ENCODE assay signal across 20 cellular contexts in the genomic region with DNA sequence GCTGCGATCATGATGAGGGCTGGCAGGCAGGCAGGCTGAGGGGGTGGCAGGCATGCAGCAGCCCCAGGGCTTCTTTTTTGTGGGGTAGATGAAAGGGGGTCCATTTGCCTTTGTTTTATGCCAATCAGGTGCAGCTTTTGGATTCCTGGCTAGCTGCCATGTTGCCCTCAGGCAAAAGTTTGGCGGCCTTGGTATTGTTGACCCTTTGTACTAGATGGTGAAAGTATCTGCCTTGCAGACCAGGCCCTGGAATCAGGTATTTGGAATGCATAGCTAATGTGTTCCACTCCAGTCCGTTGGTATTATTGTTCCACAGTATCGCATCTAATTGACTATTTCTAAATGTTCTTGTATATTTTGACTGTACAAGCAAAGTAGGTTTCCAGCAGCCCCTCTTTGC. TPM values are rescaled to one million over a fixed set of nuclear protein-coding genes. Genes with fewer than 3 reads are reported as not detected.
A peak's percentile ranks its signal among the peaks of the same experiment; 100 is the strongest.
DNase-seq lines count a peak whose midpoint lies in the region; ATAC-seq, FAIRE-seq and TF ChIP-seq lines count a peak whose summit lies in the region.
"Had no signal": no experiment of that assay in that cellular context is flagged by ENCODE, and none has a peak within 500 bp of the region (broad histone marks: within the 10 kb centered on the region; RNA-seq: fewer than 3 reads in every experiment).

No MANE protein-coding gene starts in this region.

- peaks cover 5% of the 10 kb centered on the region for H3K4me1 Mint-ChIP-seq in nephron progenitor cell

- H2AK5ac ChIP-seq in H1 (ENCODE audit: low read depth, low read length): no peak overlapping the region

- H3K9me3 Mint-ChIP-seq in nephron progenitor cell: peaks cover 5% of the 10 kb centered on the region
- H3K9me3 Mint-ChIP-seq: CD4-positive, alpha-beta T cell had no signal

- intact Hi-C loops in OCI-LY7 (cut with micrococcal nuclease; ENCODE audit: unreplicated experiment): no loop called here
- intact Hi-C loops in upper lobe of right lung (cut with DNase I): no loop called here

- peaks cover 3% of the 10 kb centered on the region; the same call in 1 of the 2 replicates for H3K23me2 ChIP-seq in H1 (ENCODE audit: low read depth, low read length)

- WGBS in H1 (ENCODE audit: extremely low coverage in 1 of 2, insufficient coverage in 1 of 2, insufficient read length in 1 of 2, insufficient replicate concordance in 2 of 2, low coverage in 1 of 2, low lambda C conversion rate in 2 of 2, missing lambda C conversion rate in 1 of 2), 2 experiments: 82% methylated on average over 4 of the region's 4 CpGs; no CpG with 5 or more reads in 1 of the 2 experiments

- no peak overlapping the region for H4K91ac ChIP-seq in H1 (replicated peaks; ENCODE audit: insufficient read length, low read length)

- H4K20me1 ChIP-seq in OCI-LY7 (ENCODE audit: insufficient read depth, low read length) (no peaks in the 10 kb centered on the region), H1 (replicated peaks in 1 of 2; ENCODE audit: control insufficient read depth in 1 of 2, insufficient read depth in 2 of 2, low read length in 2 of 2) (peaks cover 0 to 1% of the 10 kb centered on the region in 2 experiments)

- no peak overlapping the region for H2BK120ac ChIP-seq in H1 (replicated peaks; ENCODE audit: low read depth, low read length)

- H3K9ac ChIP-seq in H1 (replicated peaks in 1 of 4; ENCODE audit: extremely low read depth in 1 of 4, low read depth in 3 of 4, low read length in 3 of 4): no peak overlapping the region

- H3K9me3 ChIP-seq in BE2C: no peaks in the 10 kb centered on the region
- H3K9me3 ChIP-seq in OCI-LY7 (ENCODE audit: low read length): no peaks in the 10 kb centered on the region
- H3K9me3 ChIP-seq in H1 (ENCODE audit: insufficient read depth in 2 of 2, low read depth in 1 of 2, low read length in 1 of 2): no peaks in the 10 kb centered on the region
- no peaks in the 10 kb centered on the region for H3K9me3 ChIP-seq in upper lobe of right lung

- H3K27ac ChIP-seq in OCI-LY7 (ENCODE audit: low read depth, low read length, poor library complexity, severe bottlenecking): peak overlapping the region; percentile 82
- no peak overlapping the region for H3K27ac ChIP-seq in H1 (ENCODE audit: low read depth, low read length)
- H3K27ac ChIP-seq in upper lobe of right lung: no peak overlapping the region

- H3K79me1 ChIP-seq in H1 (ENCODE audit: low read depth, low read length): no peaks in the 10 kb centered on the region; the same call in 1 of the 2 replicates

- H4K5ac ChIP-seq in H1 (ENCODE audit: insufficient read length, low read depth, low read length): no peak overlapping the region

- POLR2A ChIA-PET in OCI-LY7 (lab: Charles Lee) (interaction anchor here (0.6 kb wide), 1 partner anchor 53 kb away, joined by 5 read pairs; no protein-coding TSS in a partner anchor), H1 (lab: Charles Lee; ENCODE audit: partially characterized antibody) (no interaction called here)

- no peak overlapping the region for H2AFZ ChIP-seq in OCI-LY7 (ENCODE audit: low read length)
- H2AFZ ChIP-seq in H1 (ENCODE audit: low read length): no peak overlapping the region

- no peak overlapping the region for H3K23ac ChIP-seq in H1 (ENCODE audit: insufficient read length)

- no peak for TF ChIP-seq RAD21 in H1 (IDR thresholded peaks at IDR 0.05 in 1 of 2, conservative IDR thresholded peaks at IDR 0.05 in 1 of 2; ENCODE audit: low read depth in 2 of 2, low read length in 2 of 2)

- TF ChIP-seq EP300 in H1 (IDR thresholded peaks at IDR 0.05; ENCODE audit: borderline replicate concordance in 1 of 2, low read depth in 2 of 2, low read length in 2 of 2): no peak

- FAIRE-seq in H1 (lab: Jason Lieb, UNC): no peak
- FAIRE-seq: RCC 7860 had no signal

- no TSS peak for BruUV-seq in OCI-LY7 (replicated peaks; lab: Mats Ljungman, UMichigan)

- H3K56ac ChIP-seq in H1 (replicated peaks; ENCODE audit: insufficient read length, low read depth, low read length): no peak overlapping the region

- no peaks in the 10 kb centered on the region for H3K27me3 ChIP-seq in BE2C
- no peaks in the 10 kb centered on the region for H3K27me3 ChIP-seq in H1 (replicated peaks in 1 of 4; ENCODE audit: control insufficient read depth in 3 of 4, extremely low read depth in 1 of 4, insufficient read depth in 3 of 4, low read length in 3 of 4)
- no peaks in the 10 kb centered on the region for H3K27me3 ChIP-seq in upper lobe of right lung

- no peak overlapping the region for H3K4ac ChIP-seq in H1 (replicated peaks; ENCODE audit: insufficient read length, low read depth, low read length)

- H3K79me2 ChIP-seq in OCI-LY7 (ENCODE audit: insufficient read depth, low read depth, low read length): peaks cover 35% of the 10 kb centered on the region; the same call in 1 of the 2 replicates
- H3K79me2 ChIP-seq in H1 (ENCODE audit: control insufficient read depth in 1 of 2, insufficient read depth in 2 of 2, low read length in 2 of 2): no peaks in the 10 kb centered on the region; a peak in 1 of 4 replicates

- ATAC-seq in upper lobe of right lung (no peak), HG02885 (IDR thresholded peaks at IDR 0.05; ENCODE audit: poor library complexity, unreplicated experiment) (no peak)
- ATAC-seq: SK-N-SH treated with all-trans-retinoic acid at 6 μM for 48 hours had no signal

- H2BK12ac ChIP-seq in H1 (ENCODE audit: low read depth, low read length): no peak overlapping the region

- peak overlapping the region; percentile 48; the same call in 1 of the 2 replicates for H4K8ac ChIP-seq in H1 (ENCODE audit: extremely low read depth, insufficient read depth, low read length)

- H2BK15ac ChIP-seq in H1 (ENCODE audit: low read length): no peak overlapping the region

- no peak overlapping the region for H2BK20ac ChIP-seq in H1 (ENCODE audit: low read length)

- no peaks in the 10 kb centered on the region for H3K9me2 ChIP-seq in OCI-LY7 (ENCODE audit: insufficient read depth, low read length)

- peaks cover 5% of the 10 kb centered on the region for H3K36me3 Mint-ChIP-seq in nephron progenitor cell (ENCODE audit: low read depth)

- H3K4me3 Mint-ChIP-seq in nephron progenitor cell: no peak overlapping the region
- H3K4me3 Mint-ChIP-seq: CD4-positive, alpha-beta T cell; H9 had no signal

- H2BK5ac ChIP-seq in H1 (ENCODE audit: low read depth, low read length): no peak overlapping the region

- no peaks in the 10 kb centered on the region for H3K27me3 Mint-ChIP-seq in nephron progenitor cell (ENCODE audit: low read depth, poor library complexity)
- H3K27me3 Mint-ChIP-seq: CD4-positive, alpha-beta T cell had no signal

- H3K4me3 ChIP-seq in BE2C (ENCODE audit: low read depth, low read length) (no peak overlapping the region), OCI-LY7 (ENCODE audit: low read depth, low read length, poor library complexity, severe bottlenecking) (no peak overlapping the region), H1 (ENCODE audit: extremely low read depth in 1 of 4, insufficient read depth in 2 of 4, low read depth in 3 of 4, low read length in 4 of 4) (no peak overlapping the region), upper lobe of right lung (no peak overlapping the region)

- CTCF ChIA-PET in OCI-LY7 (lab: Charles Lee; ENCODE audit: unreplicated experiment) (no interaction called here), H1 (lab: Charles Lee; ENCODE audit: partially characterized antibody) (interaction anchor here (1.3 kb wide), 1 partner anchor 130 kb away, joined by 3 read pairs; no protein-coding TSS in a partner anchor)

- H3K18ac ChIP-seq in H1 (ENCODE audit: extremely low read depth, low read length): no peak overlapping the region

- no peak overlapping the region for H3K14ac ChIP-seq in H1 (ENCODE audit: insufficient read length)

- no peak overlapping the region for H3K27ac Mint-ChIP-seq in nephron progenitor cell
- H3K27ac Mint-ChIP-seq: CD4-positive, alpha-beta T cell; H9 had no signal

- H3K4me2 ChIP-seq in OCI-LY7 (ENCODE audit: low read length): peak overlapping the region; percentile 70
- no peak overlapping the region for H3K4me2 ChIP-seq in H1 (ENCODE audit: insufficient read depth in 1 of 2, low read depth in 2 of 2, low read length in 2 of 2)

- DNase-seq in BE2C (peak; percentile 40), EL (peak; percentile 23), OCI-LY7 (ENCODE audit: low spot score) (no peak), H1 (ENCODE audit: low read depth in 1 of 2, low spot score in 2 of 2) (peak in 1 of 2 experiments; percentile 32), upper lobe of right lung (no peak), nephron progenitor cell (no peak)
- DNase-seq in stimulated activated naive CD4-positive, alpha-beta T cell (lab: John Stamatoyannopoulos, UW): no peak
- DNase-seq: ACHN; Calu3; CD4-positive, alpha-beta T cell; DMS53; H9; NCI-H1694 treated with DMSO at 0.1 percent for 48 hours; NCI-H446 treated with DMSO at 0.1 percent for 48 hours; NCI-H82; SHP77 treated with DMSO at 0.1 percent for 48 hours; T-helper 1 cell had no signal

- TF ChIP-seq CTCF in BE2C (IDR thresholded peaks at IDR 0.05; ENCODE audit: low read depth, low read length): no peak
- TF ChIP-seq CTCF in OCI-LY7 (conservative IDR thresholded peaks at IDR 0.05; ENCODE audit: low read length): no peak
- TF ChIP-seq CTCF in H1 (IDR thresholded peaks at IDR 0.05; ENCODE audit: control extremely low read depth in 1 of 3, insufficient read depth in 1 of 3, low read depth in 1 of 3, low read length in 3 of 3): no peak
- no peak for TF ChIP-seq CTCF in upper lobe of right lung (IDR thresholded peaks at IDR 0.05)
- TF ChIP-seq CTCF in nephron progenitor cell (IDR thresholded peaks at IDR 0.05): no peak

- H3K36me3 ChIP-seq in BE2C (no peaks in the 10 kb centered on the region), OCI-LY7 (ENCODE audit: insufficient read depth, low read length) (peaks cover 10% of the 10 kb centered on the region; the same call in 1 of the 2 replicates), H1 (ENCODE audit: control insufficient read depth in 2 of 4, insufficient read depth in 4 of 4, low read length in 3 of 4) (no peaks in the 10 kb centered on the region), upper lobe of right lung (no peaks in the 10 kb centered on the region)

- H3K4me1 ChIP-seq in BE2C (peaks cover 4% of the 10 kb centered on the region), OCI-LY7 (ENCODE audit: insufficient read depth, low read length, poor library complexity, severe bottlenecking) (peaks cover 44% of the 10 kb centered on the region), H1 (replicated peaks in 1 of 4; ENCODE audit: control insufficient read depth in 3 of 4, insufficient read depth in 4 of 4, low read length in 3 of 4) (peaks cover 0 to 3% (median 0%) of the 10 kb centered on the region in 4 experiments; a peak in 1 of 7 replicates), upper lobe of right lung (no peaks in the 10 kb centered on the region)

- TF ChIP-seq POLR2A in H1 (IDR thresholded peaks at IDR 0.05; ENCODE audit: control extremely low read depth in 1 of 2, low read depth in 2 of 2, low read length in 2 of 2): no peak

RNA-seq across cellular contexts. Expression of a gene that starts 35.0 kb away (rescaled TPM):
- 38.0 TPM for polyA plus RNA-seq in BE2C (2012; ENCODE audit: insufficient read depth, insufficient read length, low read depth)
- total RNA-seq in OCI-LY7 (2014; rRNA removed; shearing (Covaris generic)): 14.8 and 17.7 TPM in 2 replicates
- total RNA-seq in OCI-LY7 (2022) (22.0 and 25.3 TPM in 2 replicates), upper lobe of right lung (15.3 TPM)
- 13.1 and 13.8 TPM in 2 replicates for total RNA-seq in H1 (2021; fragmentation: NEBNext Ultra II Directional; extraction: Animal tissue kit (Norgen Biotek cat#: 25700))
- polyA plus RNA-seq in H1 (2011; rRNA removed): 19.8 and 27.6 TPM in 2 replicates
- 16.2 TPM for polyA plus RNA-seq in H1 (2011; cell fraction: cytosol; rRNA removed)
- polyA plus RNA-seq in H1 (2011; cell fraction: nucleus; rRNA removed): 17.5 TPM
- 7.3 to 14.1 TPM (median 12.1 TPM) in 4 replicates for polyA plus RNA-seq in H1 (2012, experiment 1 of 2)
- polyA plus RNA-seq in H1 (2012, experiment 2 of 2): 15.7 TPM
- polyA plus RNA-seq in H1 (2013, experiment 1 of 2): 8.8 TPM
- polyA plus RNA-seq in H1 (2013, experiment 2 of 2): 9.1 TPM
- polyA minus RNA-seq in H1 (2011; rRNA and poly(A)+ RNA removed): 11.9 and 12.1 TPM in 2 replicates
- 11.4 TPM for polyA minus RNA-seq in H1 (2011; cell fraction: cytosol; rRNA and poly(A)+ RNA removed)
- 22.0 TPM for polyA minus RNA-seq in H1 (2011; cell fraction: nucleus; rRNA and poly(A)+ RNA removed)

Comparison
In these comparisons a context has a peak if more than half of its experiments do, and no peak if none do; other contexts are left out.
1. DNase-seq: peak in BE2C (single experiment) and EL (single experiment); none in OCI-LY7 (single experiment), upper lobe of right lung (single experiment), stimulated activated naive CD4-positive, alpha-beta T cell (0 of 6) and nephron progenitor cell (single experiment).